8 cellular contexts compared by ENCODE assay signal in the genomic region with DNA sequence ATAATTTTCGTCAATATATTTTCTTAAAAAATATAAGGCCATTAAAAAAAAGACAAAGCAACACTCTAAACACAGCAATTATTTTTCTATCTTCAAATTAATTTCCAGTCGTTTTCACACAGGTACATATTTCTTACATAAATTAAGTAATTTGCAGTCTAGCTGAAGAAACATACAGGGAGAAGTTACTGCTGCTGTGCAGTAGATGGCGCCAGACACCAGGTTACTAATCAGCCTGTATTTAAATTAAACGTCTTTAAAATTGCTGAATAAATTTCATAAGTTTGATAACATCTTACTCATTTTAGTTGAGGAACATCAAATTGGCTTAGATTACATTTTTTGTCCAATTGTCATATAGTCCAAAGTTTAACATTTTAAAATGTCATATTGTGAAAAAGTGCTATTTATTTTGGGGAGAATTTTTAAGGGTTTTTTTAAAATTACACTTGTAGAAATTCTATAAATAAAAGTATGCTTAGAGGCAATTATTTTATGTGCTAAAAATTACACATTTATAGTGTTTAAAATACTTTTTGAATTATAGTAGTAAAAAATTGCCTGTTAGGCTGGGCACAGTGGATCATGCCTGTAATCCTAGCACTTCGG.
DNase-seq lines count a peak whose midpoint lies in the region; ATAC-seq, FAIRE-seq and TF ChIP-seq lines count a peak whose summit lies in the region.

No MANE protein-coding gene starts in this region.

- no peak overlapping the region for H3K27ac ChIP-seq in uterus

- no peaks in the 10 kb centered on the region for H3K9me3 ChIP-seq in uterus

- no peaks in the 10 kb centered on the region for H3K36me3 ChIP-seq in uterus

- intact Hi-C loops in uterus (cut with DNase I; ENCODE audit: low total_unique reads): no loop called here

- DNase-seq in D721Med (ENCODE audit: insufficient read length, low spot score) (peak; percentile 62), NCI-H2196 (lab: John Stamatoyannopoulos, UW; ENCODE audit: unreplicated experiment) (peak; percentile 36), epithelial cell of proximal tubule (ENCODE audit: low read depth) (peak; percentile 12), omental fat pad (ENCODE audit: low spot score) (no peak), uterus (peak; percentile 19 to 24)
- peak; percentile 50 to 60 for DNase-seq in activated CD4-positive, alpha-beta T cell treated with anti-CD3 and anti-CD28 coated beads, Interleukin-2, amount 50 U/mL, for 48 hours

- no peaks in the 10 kb centered on the region for H3K27me3 ChIP-seq in uterus

- TF ChIP-seq CTCF in D721Med (IDR thresholded peaks at IDR 0.05; ENCODE audit: insufficient read depth, missing control alignments) (peak; percentile 96), epithelial cell of proximal tubule (conservative IDR thresholded peaks at IDR 0.05; ENCODE audit: low read depth, low read length) (peak; percentile 97), omental fat pad (IDR thresholded peaks at IDR 0.05) (peak in 2 of 3 donors; percentile 49 to 80), uterus (IDR thresholded peaks at IDR 0.05) (peak; percentile 74 to 84 (median 78))

- no peak overlapping the region for H3K4me3 ChIP-seq in epithelial cell of proximal tubule (ENCODE audit: low read depth, low read length)
- no peak overlapping the region for H3K4me3 ChIP-seq in uterus

- peak; percentile 100 for FAIRE-seq in D721Med (lab: Jason Lieb, UNC)

- no peak for TF ChIP-seq POLR2A in uterus (IDR thresholded peaks at IDR 0.05)

- peak; percentile 53 for ATAC-seq in GM21786 (IDR thresholded peaks at IDR 0.05; ENCODE audit: unreplicated experiment)
- ATAC-seq in omental fat pad (ENCODE audit: low FRiP score): no peak
- no peak for ATAC-seq in HG02610 (IDR thresholded peaks at IDR 0.05; ENCODE audit: unreplicated experiment)

- H3K4me1 ChIP-seq in uterus: no peaks in the 10 kb centered on the region
